In the genomic region with DNA sequence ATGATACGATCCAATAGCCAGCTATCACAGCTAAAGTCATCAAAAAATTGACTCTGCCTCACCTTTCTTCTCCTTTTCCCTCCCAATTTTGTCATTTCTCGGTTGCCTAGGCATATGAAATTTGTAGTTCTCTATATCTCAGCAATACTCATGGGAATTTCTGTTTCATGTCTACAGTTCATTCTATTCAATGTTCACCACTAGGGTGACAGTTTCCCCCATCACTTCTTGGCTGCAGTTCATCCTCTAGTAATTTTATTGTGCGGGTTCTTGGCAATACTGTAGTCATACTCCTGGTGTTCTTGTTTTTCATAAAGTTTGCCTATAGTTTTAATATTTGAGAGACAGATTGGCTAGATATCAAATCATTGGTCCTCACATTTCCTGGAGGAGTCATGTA, we compare ENCODE assay signal across 23 cellular contexts.
DNase-seq lines count a peak whose midpoint lies in the region; ATAC-seq and TF ChIP-seq lines count a peak whose summit lies in the region.
"Had no signal": no experiment of that assay in that cellular context is flagged by ENCODE, and none has a peak within 500 bp of the region (broad histone marks: within the 10 kb centered on the region; RNA-seq: fewer than 3 reads in every experiment).

No MANE protein-coding gene starts in this region.

- H2AFZ ChIP-seq in Loucy (ENCODE audit: low read length), result no peak overlapping the region

- H3F3A ChIP-seq in DOHH2 (ENCODE audit: control insufficient read depth, insufficient read depth), result no peaks in the 10 kb centered on the region
- no peaks in the 10 kb centered on the region for H3F3A ChIP-seq in Loucy (ENCODE audit: low read depth)

- no peak for ATAC-seq in activated naive CD8-positive, alpha-beta T cell treated with anti-CD3 and anti-CD28 coated beads, Interleukin-2, amount 50 U/mL, for 24 hours
- ATAC-seq: A549 had no signal

- H3K9me3 ChIP-seq in DOHH2 (ENCODE audit: control insufficient read depth, insufficient read depth, low read length) (no peaks in the 10 kb centered on the region; the same call in 1 of the 2 replicates), Loucy (ENCODE audit: insufficient read depth, low read depth, low read length) (no peaks in the 10 kb centered on the region)
- H3K9me3 ChIP-seq: A549, MG63 had no signal

- no peak overlapping the region for H3K27ac ChIP-seq in DOHH2 (ENCODE audit: low read depth, low read length)
- no peak overlapping the region for H3K27ac ChIP-seq in VCaP
- H3K27ac ChIP-seq: A549, SK-N-MC had no signal

- H3K36me3 Mint-ChIP-seq in neural crest cell (ENCODE audit: low read depth), result peaks cover 5% of the 10 kb centered on the region
- H3K36me3 Mint-ChIP-seq in activated naive CD8-positive, alpha-beta T cell treated with anti-CD3 and anti-CD28 coated beads, Interleukin-2, amount 50 U/mL, for 24 hours (ENCODE audit: low read depth), result no peaks in the 10 kb centered on the region
- H3K36me3 Mint-ChIP-seq: CD4-positive, alpha-beta memory T cell had no signal

- H3K4me3 Mint-ChIP-seq in neural crest cell, result no peak overlapping the region
- H3K4me3 Mint-ChIP-seq in activated naive CD8-positive, alpha-beta T cell treated with anti-CD3 and anti-CD28 coated beads, Interleukin-2, amount 50 U/mL, for 24 hours, result no peak overlapping the region
- H3K4me3 Mint-ChIP-seq: CD4-positive, alpha-beta memory T cell; IgD-negative memory B cell had no signal

- no peaks in the 10 kb centered on the region for H3K4me1 Mint-ChIP-seq in neural crest cell
- no peaks in the 10 kb centered on the region for H3K4me1 Mint-ChIP-seq in activated naive CD8-positive, alpha-beta T cell treated with anti-CD3 and anti-CD28 coated beads, Interleukin-2, amount 50 U/mL, for 24 hours
- H3K4me1 Mint-ChIP-seq: IgD-negative memory B cell had no signal

- no peak overlapping the region for H3K9ac ChIP-seq in Loucy (ENCODE audit: low read depth, low read length, poor library complexity, severe bottlenecking)

- TF ChIP-seq CTCF in DOHH2 (IDR thresholded peaks at IDR 0.05; ENCODE audit: low read depth, low read length, poor library complexity, severe bottlenecking), result peak; percentile 24
- TF ChIP-seq CTCF in Loucy (conservative IDR thresholded peaks at IDR 0.05; ENCODE audit: low read length), result peak; percentile 43
- TF ChIP-seq CTCF in VCaP (conservative IDR thresholded peaks at IDR 0.05), result peak; percentile 16; the same call in 1 of the 2 replicates
- peak; percentile 36 for TF ChIP-seq CTCF in neural crest cell (conservative IDR thresholded peaks at IDR 0.05)

- H3K27me3 Mint-ChIP-seq in neural crest cell (ENCODE audit: low read depth), result no peaks in the 10 kb centered on the region
- H3K27me3 Mint-ChIP-seq in activated naive CD8-positive, alpha-beta T cell treated with anti-CD3 and anti-CD28 coated beads, Interleukin-2, amount 50 U/mL, for 24 hours, result no peaks in the 10 kb centered on the region
- H3K27me3 Mint-ChIP-seq: CD4-positive, alpha-beta memory T cell had no signal

- H3K9me3 Mint-ChIP-seq in neural crest cell, result peaks cover 9% of the 10 kb centered on the region
- peaks cover 2% of the 10 kb centered on the region for H3K9me3 Mint-ChIP-seq in activated naive CD8-positive, alpha-beta T cell treated with anti-CD3 and anti-CD28 coated beads, Interleukin-2, amount 50 U/mL, for 24 hours

- no peaks in the 10 kb centered on the region for H3K27me3 ChIP-seq in DOHH2 (ENCODE audit: control insufficient read depth, low read length)
- H3K27me3 ChIP-seq in Loucy (ENCODE audit: insufficient read depth, low read length, poor library complexity, severe bottlenecking), result no peaks in the 10 kb centered on the region
- H3K27me3 ChIP-seq: MG63 had no signal

- no peak for DNase-seq in neural crest cell (ENCODE audit: low read depth, low spot score)
- DNase-seq in OCI-M2 (lab: John Stamatoyannopoulos, UW; ENCODE audit: unreplicated experiment), result no peak
- no peak for DNase-seq in activated naive CD8-positive, alpha-beta T cell treated with anti-CD3 and anti-CD28 coated beads, Interleukin-2, amount 50 U/mL, for 24 hours
- DNase-seq in T1000 (lab: John Stamatoyannopoulos, UW), result no peak
- DNase-seq in stimulated activated CD4-positive, alpha-beta T cell treated with anti-CD3 and anti-CD28 coated beads, Interleukin-4, amount 100 ng/mL, for 24 hours, result no peak
- DNase-seq: Caco-2; CD4-positive, alpha-beta memory T cell; DND-41; MG63; NCI-H1092; NCI-H1436 treated with DMSO at 0.1 percent for 48 hours; NCI-H2029 treated with DMSO at 0.1 percent for 48 hours; NCI-H2171; NCI-H524 treated with DMSO at 0.1 percent for 48 hours; NCI-H82; OCI-M1; Right ventricle myocardium superior had no signal

- H4K20me1 ChIP-seq in DOHH2 (ENCODE audit: control insufficient read depth, insufficient read depth, low read depth, low read length) (no peaks in the 10 kb centered on the region), Loucy (ENCODE audit: insufficient read depth, low read length, poor library complexity, severe bottlenecking) (no peaks in the 10 kb centered on the region)

- H3K4me2 ChIP-seq in DOHH2 (ENCODE audit: low read length) (no peak overlapping the region), Loucy (ENCODE audit: low read depth, low read length, poor library complexity, severe bottlenecking) (no peak overlapping the region)
- H3K4me2 ChIP-seq: A549 had no signal

- H3K9me2 ChIP-seq in DOHH2 (replicated peaks; ENCODE audit: control insufficient read depth, low read length) (no peaks in the 10 kb centered on the region), Loucy (replicated peaks; ENCODE audit: low read depth, low read length) (no peaks in the 10 kb centered on the region)

- H3K4me1 ChIP-seq in DOHH2 (ENCODE audit: control insufficient read depth, low read length) (peaks cover 4% of the 10 kb centered on the region; the same call in 1 of the 2 replicates), Loucy (ENCODE audit: insufficient read depth, low read length, poor library complexity, severe bottlenecking) (no peaks in the 10 kb centered on the region)
- H3K4me1 ChIP-seq: Caco-2 had no signal

- no peak overlapping the region for H3K27ac Mint-ChIP-seq in neural crest cell (ENCODE audit: unreplicated experiment)
- no peak overlapping the region for H3K27ac Mint-ChIP-seq in activated naive CD8-positive, alpha-beta T cell treated with anti-CD3 and anti-CD28 coated beads, Interleukin-2, amount 50 U/mL, for 24 hours
- H3K27ac Mint-ChIP-seq: CD4-positive, alpha-beta memory T cell; IgD-negative memory B cell had no signal

- H3K79me2 ChIP-seq in DOHH2 (ENCODE audit: control insufficient read depth, low read length) (no peaks in the 10 kb centered on the region), Loucy (ENCODE audit: insufficient read depth, low read length) (no peaks in the 10 kb centered on the region)

- H3K4me3 ChIP-seq in DOHH2 (ENCODE audit: low read length) (no peak overlapping the region), Loucy (ENCODE audit: low read length, poor library complexity, severe bottlenecking) (no peak overlapping the region)
- H3K4me3 ChIP-seq: A549, MG63, SK-N-MC had no signal

- H3K36me3 ChIP-seq in DOHH2 (ENCODE audit: control insufficient read depth, low read length), result no peaks in the 10 kb centered on the region
- no peaks in the 10 kb centered on the region for H3K36me3 ChIP-seq in Loucy (ENCODE audit: insufficient read depth, low read length)
- H3K36me3 ChIP-seq: MG63 had no signal
